1 cellular context compared by ENCODE assay signal in the genomic region with DNA sequence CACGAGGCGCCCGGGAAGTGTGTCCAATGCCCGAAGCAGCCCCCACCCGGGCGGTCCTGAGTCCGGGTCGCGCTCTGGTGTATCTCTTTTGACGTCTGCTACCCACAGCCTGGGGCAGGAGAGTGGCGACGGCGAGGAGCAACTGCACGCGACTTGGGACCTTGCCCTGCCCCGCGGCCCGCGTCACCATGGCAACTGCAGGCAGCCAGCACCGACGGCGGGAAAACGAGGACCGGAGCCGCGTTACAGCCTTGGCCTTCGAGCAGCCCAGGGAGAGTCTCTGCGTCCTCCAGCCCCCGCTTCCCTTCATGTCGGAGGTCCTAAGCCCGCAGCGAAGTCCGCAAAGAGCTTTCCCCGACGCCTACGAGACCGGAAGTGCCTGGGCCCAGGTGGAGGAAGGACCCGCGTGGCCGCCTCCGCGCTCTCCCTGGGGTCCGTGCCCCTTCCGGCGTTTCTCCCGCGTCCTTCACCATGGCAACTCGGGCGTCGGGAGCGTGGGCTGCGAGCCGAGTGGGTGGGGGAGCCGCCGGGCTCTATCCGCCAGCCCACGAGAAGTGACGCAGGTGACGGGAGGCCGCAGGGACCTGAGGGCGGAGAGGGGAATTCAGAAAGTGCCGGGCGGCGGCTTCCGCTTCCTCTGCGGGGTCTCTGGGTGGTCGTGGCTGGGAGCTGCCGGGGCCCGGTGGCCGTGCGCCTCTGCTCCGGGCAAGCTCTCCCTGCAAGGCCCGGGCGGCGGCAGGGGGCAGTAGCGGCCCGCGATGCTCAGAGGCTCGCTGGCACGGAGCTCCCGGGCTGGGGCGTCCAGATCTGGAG.
TF ChIP-seq lines count a peak whose summit lies in the region.

No MANE protein-coding gene starts in this region.

TF ChIP-seq in HepG2, 621 proteins besides CTCF, POLR2A, EP300 and RAD21 (continued from another document and continues in another):
- TF ChIP-seq ZBTB4 (CRISPR knock-in tag; IDR thresholded peaks at IDR 0.05; ENCODE audit: borderline replicate concordance) (no peak), NONO (IDR thresholded peaks at IDR 0.05) (no peak), NONO (CRISPR knock-in tag; conservative IDR thresholded peaks at IDR 0.05) (peak; percentile 86), ZFP62 (CRISPR knock-in tag; IDR thresholded peaks at IDR 0.05) (no peak), ATF7 (IDR thresholded peaks at IDR 0.05) (no peak), ATF7 (CRISPR knock-in tag; IDR thresholded peaks at IDR 0.05) (peak; percentile 55; the same call in 1 of the 2 replicates), ZNF749 (CRISPR knock-in tag; IDR thresholded peaks at IDR 0.05; ENCODE audit: borderline replicate concordance) (no peak), SMAD9 (CRISPR knock-in tag; IDR thresholded peaks at IDR 0.05) (no peak), HNF1B (CRISPR knock-in tag; IDR thresholded peaks at IDR 0.05) (peak; percentile 87), ZNF382 (CRISPR knock-in tag; IDR thresholded peaks at IDR 0.05; ENCODE audit: borderline replicate concordance) (no peak), ZNF737 (CRISPR knock-in tag; IDR thresholded peaks at IDR 0.05; ENCODE audit: borderline replicate concordance) (peak; percentile 14; the same call in 1 of the 2 replicates), GZF1 (CRISPR knock-in tag; IDR thresholded peaks at IDR 0.05) (no peak), JUND (CRISPR knock-in tag; IDR thresholded peaks at IDR 0.05) (0 out of 2 replicates have a peak, but pooled peaks have one; percentile 36), CERS6 (CRISPR knock-in tag; IDR thresholded peaks at IDR 0.05) (no peak; the same call in 1 of the 2 replicates), ZNF121 (CRISPR knock-in tag; IDR thresholded peaks at IDR 0.05) (peak; percentile 44; the same call in 1 of the 2 replicates), ATRX (CRISPR knock-in tag; IDR thresholded peaks at IDR 0.05; ENCODE audit: borderline replicate concordance) (no peak), MLLT10 (CRISPR knock-in tag; IDR thresholded peaks at IDR 0.05) (no peak), TAF1 (CRISPR knock-in tag; IDR thresholded peaks at IDR 0.05) (0 out of 2 replicates have a peak, but pooled peaks have one; percentile 34), SKI (IDR thresholded peaks at IDR 0.05; ENCODE audit: partially characterized antibody) (no peak), ZNF230 (CRISPR knock-in tag; IDR thresholded peaks at IDR 0.05) (peak; percentile 79; the same call in 1 of the 2 replicates), NR2F2 (IDR thresholded peaks at IDR 0.05; ENCODE audit: borderline replicate concordance, low read depth) (no peak), MED8 (CRISPR knock-in tag; IDR thresholded peaks at IDR 0.05; ENCODE audit: insufficient replicate concordance) (no peak), U2AF1 (optimal IDR thresholded peaks at IDR 0.05; ENCODE audit: low read depth, low read length) (no peak), ZBTB20 (CRISPR knock-in tag; IDR thresholded peaks at IDR 0.05; ENCODE audit: borderline replicate concordance, low read depth) (no peak), THAP9 (CRISPR knock-in tag; IDR thresholded peaks at IDR 0.05; ENCODE audit: borderline replicate concordance) (peak; percentile 69; the same call in 1 of the 2 replicates), ZNF775 (CRISPR knock-in tag; IDR thresholded peaks at IDR 0.05; ENCODE audit: borderline replicate concordance) (peak; percentile 78; the same call in 1 of the 2 replicates), GATA4 (IDR thresholded peaks at IDR 0.05; ENCODE audit: borderline replicate concordance, low read depth) (no peak), ETV6 (CRISPR knock-in tag; conservative IDR thresholded peaks at IDR 0.05) (peak; percentile 91), ZNF598 (CRISPR knock-in tag; IDR thresholded peaks at IDR 0.05; ENCODE audit: borderline replicate concordance) (no peak; the same call in 1 of the 2 replicates), ZNF740 (CRISPR knock-in tag; IDR thresholded peaks at IDR 0.05) (no peak), DDIT3 (CRISPR knock-in tag; IDR thresholded peaks at IDR 0.05) (no peak), SRSF9 (IDR thresholded peaks at IDR 0.05; ENCODE audit: borderline replicate concordance, insufficient read depth, low read depth, low read length, poor library complexity, severe bottlenecking) (no peak), ADNP (CRISPR knock-in tag; IDR thresholded peaks at IDR 0.05) (no peak), ZNF766 (CRISPR knock-in tag; IDR thresholded peaks at IDR 0.05; ENCODE audit: borderline replicate concordance) (no peak), ZBED4 (CRISPR knock-in tag; IDR thresholded peaks at IDR 0.05; ENCODE audit: borderline replicate concordance) (peak; percentile 28; the same call in 1 of the 2 replicates), ZNF552 (CRISPR knock-in tag; IDR thresholded peaks at IDR 0.05; ENCODE audit: borderline replicate concordance) (no peak)
- TF ChIP-seq, protein P1, sequence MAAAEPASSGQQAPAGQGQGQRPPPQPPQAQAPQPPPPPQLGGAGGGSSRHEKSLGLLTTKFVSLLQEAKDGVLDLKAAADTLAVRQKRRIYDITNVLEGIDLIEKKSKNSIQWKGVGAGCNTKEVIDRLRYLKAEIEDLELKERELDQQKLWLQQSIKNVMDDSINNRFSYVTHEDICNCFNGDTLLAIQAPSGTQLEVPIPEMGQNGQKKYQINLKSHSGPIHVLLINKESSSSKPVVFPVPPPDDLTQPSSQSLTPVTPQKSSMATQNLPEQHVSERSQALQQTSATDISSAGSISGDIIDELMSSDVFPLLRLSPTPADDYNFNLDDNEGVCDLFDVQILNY (CRISPR knock-in tag; conservative IDR thresholded peaks at IDR 0.05), result peak; percentile 84
- TF ChIP-seq, protein P2, sequence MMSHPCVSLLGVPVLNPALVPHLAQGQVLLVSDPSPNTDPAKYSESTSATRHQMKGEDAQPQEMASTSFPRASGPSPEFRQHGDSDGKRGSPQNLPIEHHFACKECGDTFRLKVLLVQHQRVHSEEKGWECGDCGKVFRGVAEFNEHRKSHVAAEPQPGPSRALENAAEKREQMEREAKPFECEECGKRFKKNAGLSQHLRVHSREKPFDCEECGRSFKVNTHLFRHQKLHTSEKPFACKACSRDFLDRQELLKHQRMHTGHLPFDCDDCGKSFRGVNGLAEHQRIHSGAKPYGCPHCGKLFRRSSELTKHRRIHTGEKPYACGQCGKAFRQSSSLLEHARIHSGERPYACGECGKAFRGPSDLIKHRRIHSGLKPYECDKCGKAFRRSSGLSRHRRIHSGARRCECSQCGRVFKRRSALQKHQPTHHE (CRISPR knock-in tag; IDR thresholded peaks at IDR 0.05; ENCODE audit: borderline replicate concordance), result no peak
- TF ChIP-seq, protein P3, sequence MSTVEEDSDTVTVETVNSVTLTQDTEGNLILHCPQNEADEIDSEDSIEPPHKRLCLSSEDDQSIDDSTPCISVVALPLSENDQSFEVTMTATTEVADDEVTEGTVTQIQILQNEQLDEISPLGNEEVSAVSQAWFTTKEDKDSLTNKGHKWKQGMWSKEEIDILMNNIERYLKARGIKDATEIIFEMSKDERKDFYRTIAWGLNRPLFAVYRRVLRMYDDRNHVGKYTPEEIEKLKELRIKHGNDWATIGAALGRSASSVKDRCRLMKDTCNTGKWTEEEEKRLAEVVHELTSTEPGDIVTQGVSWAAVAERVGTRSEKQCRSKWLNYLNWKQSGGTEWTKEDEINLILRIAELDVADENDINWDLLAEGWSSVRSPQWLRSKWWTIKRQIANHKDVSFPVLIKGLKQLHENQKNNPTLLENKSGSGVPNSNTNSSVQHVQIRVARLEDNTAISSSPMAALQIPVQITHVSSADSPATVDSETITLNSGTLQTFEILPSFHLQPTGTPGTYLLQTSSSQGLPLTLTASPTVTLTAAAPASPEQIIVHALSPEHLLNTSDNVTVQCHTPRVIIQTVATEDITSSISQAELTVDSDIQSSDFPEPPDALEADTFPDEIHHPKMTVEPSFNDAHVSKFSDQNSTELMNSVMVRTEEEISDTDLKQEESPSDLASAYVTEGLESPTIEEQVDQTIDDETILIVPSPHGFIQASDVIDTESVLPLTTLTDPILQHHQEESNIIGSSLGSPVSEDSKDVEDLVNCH (CRISPR knock-in tag; IDR thresholded peaks at IDR 0.05), result no peak; the same call in 1 of the 2 replicates
